In the genomic region with DNA sequence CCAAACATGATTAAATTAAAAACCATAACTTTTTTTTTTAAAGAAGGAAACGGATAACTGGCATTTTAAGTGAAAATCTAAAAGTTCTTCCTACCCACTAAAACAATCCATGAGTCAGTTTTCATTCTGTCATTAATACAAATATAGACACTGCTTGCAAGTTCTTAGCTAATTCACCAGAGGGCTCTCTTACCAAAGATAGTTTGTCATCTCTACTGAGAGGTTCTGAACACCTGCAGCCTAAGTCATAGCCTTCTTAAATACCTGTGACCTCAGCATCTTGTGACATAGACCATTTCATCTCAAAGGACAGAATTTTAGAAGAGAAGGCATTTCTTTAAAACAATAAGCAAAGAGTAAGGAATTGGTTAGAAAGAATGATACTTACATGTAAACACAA, we compare ENCODE assay signal across 8 cellular contexts.
DNase-seq lines count a peak whose midpoint lies in the region; ATAC-seq, FAIRE-seq and TF ChIP-seq lines count a peak whose summit lies in the region.

No MANE protein-coding gene starts in this region.

- dilution Hi-C loops in keratinocyte (cut with MboI; ENCODE audit: extremely low pct_ligation_motif_present, low sequenced_read_pairs): no loop called here

- no peaks in the 10 kb centered on the region for H3K36me3 Mint-ChIP-seq in activated naive CD4-positive, alpha-beta T cell treated with anti-CD3 and anti-CD28 coated beads for 36 hours (ENCODE audit: low read depth)

- H3K4me1 Mint-ChIP-seq in activated naive CD4-positive, alpha-beta T cell treated with anti-CD3 and anti-CD28 coated beads for 36 hours (ENCODE audit: low read depth): no peaks in the 10 kb centered on the region

- H3K4me1 ChIP-seq in keratinocyte (ENCODE audit: control insufficient read depth, extremely low read depth, insufficient read depth, low read length) (no peaks in the 10 kb centered on the region), ovary (ENCODE audit: insufficient read depth) (no peaks in the 10 kb centered on the region), sigmoid colon (no peaks in the 10 kb centered on the region)

- 33 to 45% (median 42%) methylated on average over 1 of the region's 1 CpG for WGBS in ovary, 3 donors
- WGBS in sigmoid colon, 2 donors: 35 to 78% methylated on average over 1 of the region's 1 CpG

- no peaks in the 10 kb centered on the region for H4K20me1 ChIP-seq in keratinocyte (ENCODE audit: control insufficient read depth, extremely low read depth, insufficient read depth, low read length)

- no peak for FAIRE-seq in keratinocyte (lab: Jason Lieb, UNC)

- no peaks in the 10 kb centered on the region for H3K9me1 ChIP-seq in keratinocyte (ENCODE audit: control insufficient read depth, extremely low read depth, insufficient read depth, low read length)

- no peak overlapping the region for H3K27ac ChIP-seq in keratinocyte (ENCODE audit: control insufficient read depth, insufficient read depth, low read length)
- H3K27ac ChIP-seq in ovary: no peak overlapping the region
- H3K27ac ChIP-seq in sigmoid colon: no peak overlapping the region

- H2AFZ ChIP-seq in keratinocyte (ENCODE audit: control insufficient read depth, low read length): no peak overlapping the region

- no peak for TF ChIP-seq EP300 in ovary (IDR thresholded peaks at IDR 0.05)
- no peak for TF ChIP-seq EP300 in sigmoid colon (IDR thresholded peaks at IDR 0.05)

- H3K4me3 Mint-ChIP-seq in activated naive CD4-positive, alpha-beta T cell treated with anti-CD3 and anti-CD28 coated beads for 36 hours: no peak overlapping the region

- CTCF ChIA-PET in activated naive CD4-positive, alpha-beta T cell treated with anti-CD3 and anti-CD28 coated beads for 36 hours (lab: Charles Lee): interaction anchor here (0.7 kb wide), 2 partner anchors 192 to 219 kb away, joined by 4 read pairs; a partner anchor contains a TSS

- no peak overlapping the region for H3K9ac ChIP-seq in keratinocyte (ENCODE audit: control insufficient read depth, extremely low read depth, insufficient read depth, low read length)

- DNase-seq in COLO829 (ENCODE audit: low spot score) (peak; percentile 16), HT-29 (ENCODE audit: low spot score) (peak; percentile 43), keratinocyte (ENCODE audit: low read depth, low spot score) (peak; percentile 4), ovary (no peak), sigmoid colon (no peak)
- DNase-seq in activated naive CD4-positive, alpha-beta T cell treated with anti-CD3 and anti-CD28 coated beads for 36 hours: no peak

- no peak overlapping the region for H3K4me2 ChIP-seq in keratinocyte (ENCODE audit: control insufficient read depth, extremely low read depth, insufficient read depth, low read depth, low read length)

- H3K27me3 ChIP-seq in keratinocyte (ENCODE audit: control insufficient read depth, extremely low read depth, insufficient read depth, low read length): no peaks in the 10 kb centered on the region
- H3K27me3 ChIP-seq in ovary: no peaks in the 10 kb centered on the region
- H3K27me3 ChIP-seq in sigmoid colon: no peaks in the 10 kb centered on the region

- intact Hi-C loops in ovary (cut with DNase I): no loop called here
- intact Hi-C loops in activated naive CD4-positive, alpha-beta T cell treated with anti-CD3 and anti-CD28 coated beads for 36 hours (cut with micrococcal nuclease): loop anchor here (5.0 kb wide), 1 partner anchor 539 kb away; no protein-coding TSS in a partner anchor
- intact Hi-C loops in sigmoid colon (cut with DNase I): no loop called here

- H3K9me3 ChIP-seq in keratinocyte (ENCODE audit: control insufficient read depth, low read depth, low read length) (no peaks in the 10 kb centered on the region), ovary (no peaks in the 10 kb centered on the region), sigmoid colon (no peaks in the 10 kb centered on the region)

- peak in 1 of 3 experiments; percentile 26 for TF ChIP-seq CTCF in keratinocyte (optimal IDR thresholded peaks at IDR 0.05 in 1 of 3, IDR thresholded peaks at IDR 0.05 in 1 of 3, conservative IDR thresholded peaks at IDR 0.05 in 1 of 3; ENCODE audit: extremely low read depth in 1 of 3, insufficient read depth in 2 of 3, low read length in 3 of 3)
- no peak for TF ChIP-seq CTCF in ovary (IDR thresholded peaks at IDR 0.05)
- no peak for TF ChIP-seq CTCF in sigmoid colon (IDR thresholded peaks at IDR 0.05)

- TF ChIP-seq POLR2A in ovary (IDR thresholded peaks at IDR 0.05): no peak
- TF ChIP-seq POLR2A in sigmoid colon (IDR thresholded peaks at IDR 0.05): no peak

- H3K27ac Mint-ChIP-seq in activated naive CD4-positive, alpha-beta T cell treated with anti-CD3 and anti-CD28 coated beads for 36 hours: no peak overlapping the region

- peak; percentile 76 for ATAC-seq in SK-N-SH treated with all-trans-retinoic acid at 6 μM for 48 hours
- ATAC-seq in HG02970 (IDR thresholded peaks at IDR 0.05; ENCODE audit: low FRiP score, unreplicated experiment): no peak

- no peaks in the 10 kb centered on the region for H3K9me3 Mint-ChIP-seq in activated naive CD4-positive, alpha-beta T cell treated with anti-CD3 and anti-CD28 coated beads for 36 hours

- no peaks in the 10 kb centered on the region for H3K36me3 ChIP-seq in keratinocyte (ENCODE audit: control insufficient read depth in 2 of 2, extremely low read depth in 1 of 2, insufficient read depth in 2 of 2, low read length in 2 of 2)
- no peaks in the 10 kb centered on the region for H3K36me3 ChIP-seq in ovary
- H3K36me3 ChIP-seq in sigmoid colon: no peaks in the 10 kb centered on the region

- no peaks in the 10 kb centered on the region for H3K79me2 ChIP-seq in keratinocyte (ENCODE audit: control insufficient read depth, insufficient read depth, low read length)

- H3K27me3 Mint-ChIP-seq in activated naive CD4-positive, alpha-beta T cell treated with anti-CD3 and anti-CD28 coated beads for 36 hours (ENCODE audit: low read depth): no peaks in the 10 kb centered on the region

- H3K4me3 ChIP-seq in keratinocyte (ENCODE audit: control insufficient read depth in 2 of 3, extremely low read depth in 1 of 3, insufficient read depth in 2 of 3, low read depth in 1 of 3, low read length in 3 of 3) (no peak overlapping the region), ovary (no peak overlapping the region), sigmoid colon (no peak overlapping the region)

TF ChIP-seq in SK-N-SH treated with all-trans-retinoic acid at 6 μM for 48 hours, 23 proteins besides CTCF, POLR2A, EP300 and RAD21:
- TF ChIP-seq, protein P1, sequence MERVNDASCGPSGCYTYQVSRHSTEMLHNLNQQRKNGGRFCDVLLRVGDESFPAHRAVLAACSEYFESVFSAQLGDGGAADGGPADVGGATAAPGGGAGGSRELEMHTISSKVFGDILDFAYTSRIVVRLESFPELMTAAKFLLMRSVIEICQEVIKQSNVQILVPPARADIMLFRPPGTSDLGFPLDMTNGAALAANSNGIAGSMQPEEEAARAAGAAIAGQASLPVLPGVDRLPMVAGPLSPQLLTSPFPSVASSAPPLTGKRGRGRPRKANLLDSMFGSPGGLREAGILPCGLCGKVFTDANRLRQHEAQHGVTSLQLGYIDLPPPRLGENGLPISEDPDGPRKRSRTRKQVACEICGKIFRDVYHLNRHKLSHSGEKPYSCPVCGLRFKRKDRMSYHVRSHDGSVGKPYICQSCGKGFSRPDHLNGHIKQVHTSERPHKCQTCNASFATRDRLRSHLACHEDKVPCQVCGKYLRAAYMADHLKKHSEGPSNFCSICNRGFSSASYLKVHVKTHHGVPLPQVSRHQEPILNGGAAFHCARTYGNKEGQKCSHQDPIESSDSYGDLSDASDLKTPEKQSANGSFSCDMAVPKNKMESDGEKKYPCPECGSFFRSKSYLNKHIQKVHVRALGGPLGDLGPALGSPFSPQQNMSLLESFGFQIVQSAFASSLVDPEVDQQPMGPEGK (CRISPR knock-in tag; IDR thresholded peaks at IDR 0.05; ENCODE audit: borderline replicate concordance): no peak
- TF ChIP-seq, protein P2, sequence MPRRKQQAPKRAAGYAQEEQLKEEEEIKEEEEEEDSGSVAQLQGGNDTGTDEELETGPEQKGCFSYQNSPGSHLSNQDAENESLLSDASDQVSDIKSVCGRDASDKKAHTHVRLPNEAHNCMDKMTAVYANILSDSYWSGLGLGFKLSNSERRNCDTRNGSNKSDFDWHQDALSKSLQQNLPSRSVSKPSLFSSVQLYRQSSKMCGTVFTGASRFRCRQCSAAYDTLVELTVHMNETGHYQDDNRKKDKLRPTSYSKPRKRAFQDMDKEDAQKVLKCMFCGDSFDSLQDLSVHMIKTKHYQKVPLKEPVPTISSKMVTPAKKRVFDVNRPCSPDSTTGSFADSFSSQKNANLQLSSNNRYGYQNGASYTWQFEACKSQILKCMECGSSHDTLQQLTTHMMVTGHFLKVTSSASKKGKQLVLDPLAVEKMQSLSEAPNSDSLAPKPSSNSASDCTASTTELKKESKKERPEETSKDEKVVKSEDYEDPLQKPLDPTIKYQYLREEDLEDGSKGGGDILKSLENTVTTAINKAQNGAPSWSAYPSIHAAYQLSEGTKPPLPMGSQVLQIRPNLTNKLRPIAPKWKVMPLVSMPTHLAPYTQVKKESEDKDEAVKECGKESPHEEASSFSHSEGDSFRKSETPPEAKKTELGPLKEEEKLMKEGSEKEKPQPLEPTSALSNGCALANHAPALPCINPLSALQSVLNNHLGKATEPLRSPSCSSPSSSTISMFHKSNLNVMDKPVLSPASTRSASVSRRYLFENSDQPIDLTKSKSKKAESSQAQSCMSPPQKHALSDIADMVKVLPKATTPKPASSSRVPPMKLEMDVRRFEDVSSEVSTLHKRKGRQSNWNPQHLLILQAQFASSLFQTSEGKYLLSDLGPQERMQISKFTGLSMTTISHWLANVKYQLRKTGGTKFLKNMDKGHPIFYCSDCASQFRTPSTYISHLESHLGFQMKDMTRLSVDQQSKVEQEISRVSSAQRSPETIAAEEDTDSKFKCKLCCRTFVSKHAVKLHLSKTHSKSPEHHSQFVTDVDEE (CRISPR knock-in tag; IDR thresholded peaks at IDR 0.05): no peak
- TF ChIP-seq ZFP30 (CRISPR knock-in tag; IDR thresholded peaks at IDR 0.05) (no peak), GLIS3 (CRISPR knock-in tag; IDR thresholded peaks at IDR 0.05) (no peak), ZC3H10 (CRISPR knock-in tag; IDR thresholded peaks at IDR 0.05) (no peak), ISL1 (CRISPR knock-in tag; IDR thresholded peaks at IDR 0.05) (no peak), CSDC2 (CRISPR knock-in tag; IDR thresholded peaks at IDR 0.05) (no peak)
- TF ChIP-seq, protein P3, sequence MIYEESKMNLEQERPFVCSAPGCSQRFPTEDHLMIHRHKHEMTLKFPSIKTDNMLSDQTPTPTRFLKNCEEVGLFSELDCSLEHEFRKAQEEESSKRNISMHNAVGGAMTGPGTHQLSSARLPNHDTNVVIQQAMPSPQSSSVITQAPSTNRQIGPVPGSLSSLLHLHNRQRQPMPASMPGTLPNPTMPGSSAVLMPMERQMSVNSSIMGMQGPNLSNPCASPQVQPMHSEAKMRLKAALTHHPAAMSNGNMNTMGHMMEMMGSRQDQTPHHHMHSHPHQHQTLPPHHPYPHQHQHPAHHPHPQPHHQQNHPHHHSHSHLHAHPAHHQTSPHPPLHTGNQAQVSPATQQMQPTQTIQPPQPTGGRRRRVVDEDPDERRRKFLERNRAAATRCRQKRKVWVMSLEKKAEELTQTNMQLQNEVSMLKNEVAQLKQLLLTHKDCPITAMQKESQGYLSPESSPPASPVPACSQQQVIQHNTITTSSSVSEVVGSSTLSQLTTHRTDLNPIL (CRISPR knock-in tag; IDR thresholded peaks at IDR 0.05; ENCODE audit: low read depth): no peak

Comparison
In these comparisons a context has a peak if more than half of its experiments do, and no peak if none do; other contexts are left out.
1. DNase-seq: peak in COLO829 (single experiment), HT-29 (single experiment) and keratinocyte (single experiment); none in ovary (0 of 5), activated naive CD4-positive, alpha-beta T cell treated with anti-CD3 and anti-CD28 coated beads for 36 hours (single experiment) and sigmoid colon (single experiment).